Comparison of ENCODE assay signal across 8 cellular contexts in genomic region chr15:73991726-73992593, GRCh38. TPM values are rescaled to one million over a fixed set of nuclear protein-coding genes. Genes with fewer than 3 reads are reported as not detected.
A peak's percentile ranks its signal among the peaks of the same experiment; 100 is the strongest.
DNase-seq lines count a peak whose midpoint lies in the region; ATAC-seq and TF ChIP-seq lines count a peak whose summit lies in the region.

STOML1 (minus strand) TSS chr15:73992295; CDS start chr15:73992223, 72 bp downstream.

- H3K9me3 Mint-ChIP-seq in activated naive CD4-positive, alpha-beta T cell treated with anti-CD3 and anti-CD28 coated beads, Interleukin-2, amount 50 U/mL, for 72 hours, result no peaks in the 10 kb centered on the region
- peaks cover 1% of the 10 kb centered on the region for H3K9me3 Mint-ChIP-seq in glutamatergic neuron (ENCODE audit: unreplicated experiment)

- H3K27ac Mint-ChIP-seq in activated naive CD4-positive, alpha-beta T cell treated with anti-CD3 and anti-CD28 coated beads, Interleukin-2, amount 50 U/mL, for 72 hours, result peak within 1 kb of the TSS; percentile 90 to 93
- no peak within 1 kb of the TSS for H3K27ac Mint-ChIP-seq in glutamatergic neuron (ENCODE audit: unreplicated experiment)

- TF ChIP-seq POLR2A in GM10847 (IDR thresholded peaks at IDR 0.05; ENCODE audit: extremely low read depth, insufficient read length), result peak; percentile 46
- no peak for TF ChIP-seq POLR2A in testis (IDR thresholded peaks at IDR 0.05)

- peaks cover 7% of the 10 kb centered on the region for H3K27me3 Mint-ChIP-seq in glutamatergic neuron (ENCODE audit: unreplicated experiment)

- peaks cover 12% of the 10 kb centered on the region for H4K20me1 ChIP-seq in osteoblast (ENCODE audit: insufficient read depth, low read length)

- intact Hi-C loops in testis (cut with DNase I; ENCODE audit: low total_unique reads), result no loop called here

- peaks cover 8% of the 10 kb centered on the region for H3K4me1 Mint-ChIP-seq in glutamatergic neuron (ENCODE audit: low read depth, unreplicated experiment)

- H3K79me2 ChIP-seq in osteoblast (ENCODE audit: insufficient read depth, low read length), result peaks cover 33% of the 10 kb centered on the region

- H2AFZ ChIP-seq in osteoblast (ENCODE audit: low read length), result peak within 1 kb of the TSS; percentile 89

- peaks cover 0 to 13% of the 10 kb centered on the region in 2 donors for H3K36me3 Mint-ChIP-seq in activated naive CD4-positive, alpha-beta T cell treated with anti-CD3 and anti-CD28 coated beads, Interleukin-2, amount 50 U/mL, for 72 hours
- H3K36me3 Mint-ChIP-seq in glutamatergic neuron (ENCODE audit: unreplicated experiment), result no peaks in the 10 kb centered on the region

- peak within 1 kb of the TSS; percentile 87 for H3K4me3 Mint-ChIP-seq in glutamatergic neuron (ENCODE audit: unreplicated experiment)

- TF ChIP-seq CTCF in HFF-Myc (IDR thresholded peaks at IDR 0.05; ENCODE audit: low read depth, low read length, missing control alignments) (peak; percentile 74), glutamatergic neuron (IDR thresholded peaks at IDR 0.05; ENCODE audit: partially characterized antibody, unreplicated experiment) (peak; percentile 81), osteoblast (IDR thresholded peaks at IDR 0.05; ENCODE audit: extremely low read depth, low read depth, low read length) (peak; percentile 71), testis (IDR thresholded peaks at IDR 0.05) (peak; percentile 89 to 98 (median 94))

- H3K4me2 ChIP-seq in osteoblast (ENCODE audit: insufficient read depth, low read length), result peak within 1 kb of the TSS; percentile 84

- ATAC-seq in activated naive CD4-positive, alpha-beta T cell treated with anti-CD3 and anti-CD28 coated beads, Interleukin-2, amount 50 U/mL, for 72 hours, result peak; percentile 79 to 85

- WGBS in testis, 2 donors, result 1 to 2% methylated on average over 18 to 67 of the region's 72 CpGs

- peaks cover 62% of the 10 kb centered on the region for H3K4me1 ChIP-seq in osteoblast (ENCODE audit: insufficient read depth, low read length)
- H3K4me1 ChIP-seq in testis, result peaks cover 53% of the 10 kb centered on the region

- H3K27ac ChIP-seq in osteoblast (ENCODE audit: low read depth, low read length), result peak within 1 kb of the TSS; percentile 51
- H3K27ac ChIP-seq in testis, result peak within 1 kb of the TSS; percentile 73 to 75

- DNase-seq in HFF-Myc (ENCODE audit: extremely low read depth, low read depth) (peak; percentile 44), MV-4-11 (lab: John Stamatoyannopoulos, UW) (peak; percentile 86), SKM-1 (lab: John Stamatoyannopoulos, UW; ENCODE audit: unreplicated experiment) (peak; percentile 48), glutamatergic neuron (peak; percentile 98), osteoblast (ENCODE audit: insufficient read length, low spot score, missing footprints) (peak; percentile 99), testis (peak; percentile 95)
- DNase-seq in activated naive CD4-positive, alpha-beta T cell treated with anti-CD3 and anti-CD28 coated beads, Interleukin-2, amount 50 U/mL, for 72 hours (ENCODE audit: low spot score in 2 of 2), result peak; percentile 93 to 100

- peak within 1 kb of the TSS; percentile 68 for H3K4me3 ChIP-seq in HFF-Myc (replicated peaks; ENCODE audit: low read depth, low read length)
- peak within 1 kb of the TSS; percentile 79 for H3K4me3 ChIP-seq in osteoblast (ENCODE audit: insufficient read depth, low read length)
- H3K4me3 ChIP-seq in testis, result peak within 1 kb of the TSS; percentile 77 to 88

- H3K27me3 ChIP-seq in osteoblast (ENCODE audit: insufficient read depth, low read length) (no peaks in the 10 kb centered on the region), testis (no peaks in the 10 kb centered on the region)

- no peaks in the 10 kb centered on the region for H3K9me3 ChIP-seq in osteoblast (ENCODE audit: low read depth, low read length)
- H3K9me3 ChIP-seq in testis, result no peaks in the 10 kb centered on the region

- H3K36me3 ChIP-seq in osteoblast (ENCODE audit: insufficient read depth, low read length), result no peaks in the 10 kb centered on the region
- H3K36me3 ChIP-seq in testis (ENCODE audit: low read depth, missing control alignments), result no peaks in the 10 kb centered on the region

RNA-seq across cellular contexts. Expression of gene STOML1, which starts in this region (rescaled TPM):
- total RNA-seq in activated naive CD4-positive, alpha-beta T cell treated with anti-CD3 and anti-CD28 coated beads, Interleukin-2, amount 50 U/mL, for 72 hours, result 1 to 10 TPM; 5.9 to 7.2 TPM
- total RNA-seq in glutamatergic neuron (ENCODE audit: unreplicated experiment), result 19.5 TPM
- 14.1 and 15.0 TPM in 2 replicates for total RNA-seq in osteoblast
- 10 to 100 TPM; 18.2 to 20.1 TPM for total RNA-seq in testis
- 25.6 TPM for polyA plus RNA-seq in testis (ENCODE audit: insufficient read depth, low read depth, low replicate concordance)

Comparison
In these comparisons a context has a peak if more than half of its experiments do, and no peak if none do; other contexts are left out.
1. Peak in every context shown above with its lines: DNase-seq, ATAC-seq, H3K4me3 ChIP-seq and H3K27ac ChIP-seq.
2. DNase-seq: peak in every context shown above with its lines; median percentile 99 in osteoblast; 98 in glutamatergic neuron; 96 in activated naive CD4-positive, alpha-beta T cell treated with anti-CD3 and anti-CD28 coated beads, Interleukin-2, amount 50 U/mL, for 72 hours; 95 in testis; 86 in MV-4-11; 48 in SKM-1; 44 in HFF-Myc.